26 cellular contexts compared by ENCODE assay signal in genomic region chr20:42915081-42915480, GRCh38.
"Had no signal": no experiment of that assay in that cellular context is flagged by ENCODE, and none has a peak within 500 bp of the region (broad histone marks: within the 10 kb centered on the region; RNA-seq: fewer than 3 reads in every experiment).

No MANE protein-coding gene starts in this region.

- DNase-seq: cortex of kidney; effector CD8-positive, alpha-beta T cell; effector memory CD8-positive, alpha-beta T cell; endodermal cell; erythroblast; esophagus squamous epithelium; foreskin fibroblast; foreskin melanocyte; gastrocnemius medialis; glutamatergic neuron; head of caudate nucleus; heart right ventricle; hippocampal formation; left cardiac atrium; left lung; left ventricle myocardium superior; lower lobe of right lung; mesenchymal stem cell; midbrain had no signal

- H3K4me3 Mint-ChIP-seq: dendritic cell treated with granulocyte-macrophage colony-stimulating factor and Interleukin-4, amounts not matched to agents 40 ng/mL and 50 ng/mL, for 4 days; effector memory CD8-positive, alpha-beta T cell; endodermal cell had no signal

- H3K9me3 ChIP-seq: esophagus squamous epithelium, gastrocnemius medialis, left lung, lower lobe of right lung had no signal

- H3K27ac Mint-ChIP-seq: dendritic cell treated with granulocyte-macrophage colony-stimulating factor and Interleukin-4, amounts not matched to agents 40 ng/mL and 50 ng/mL, for 4 days; effector memory CD8-positive, alpha-beta T cell had no signal

- ATAC-seq: effector memory CD8-positive, alpha-beta T cell; esophagus mucosa; gastrocnemius medialis; heart right ventricle; left cardiac atrium; left lung; left ventricle myocardium superior; lower lobe of right lung had no signal

- FAIRE-seq: colon, endometrium, islet of Langerhans, keratinocyte had no signal

- H3K27me3 Mint-ChIP-seq: dendritic cell treated with granulocyte-macrophage colony-stimulating factor and Interleukin-4, amounts not matched to agents 40 ng/mL and 50 ng/mL, for 4 days; effector memory CD8-positive, alpha-beta T cell had no signal

- H3K4me3 ChIP-seq: esophagus squamous epithelium, gastrocnemius medialis, heart right ventricle, left lung, lower lobe of right lung had no signal

- H3K36me3 ChIP-seq: esophagus squamous epithelium, gastrocnemius medialis, heart right ventricle, left lung, lower lobe of right lung had no signal

- H3K27me3 ChIP-seq: esophagus squamous epithelium, gastrocnemius medialis, left lung had no signal

- H3K4me1 ChIP-seq: esophagus squamous epithelium, gastrocnemius medialis, heart right ventricle, left lung, lower lobe of right lung had no signal

- H3K27ac ChIP-seq: epithelial cell of prostate, esophagus squamous epithelium, gastrocnemius medialis, heart right ventricle, left lung, lower lobe of right lung had no signal
